Comparison of ENCODE assay signal across 1 cellular context in the genomic region with DNA sequence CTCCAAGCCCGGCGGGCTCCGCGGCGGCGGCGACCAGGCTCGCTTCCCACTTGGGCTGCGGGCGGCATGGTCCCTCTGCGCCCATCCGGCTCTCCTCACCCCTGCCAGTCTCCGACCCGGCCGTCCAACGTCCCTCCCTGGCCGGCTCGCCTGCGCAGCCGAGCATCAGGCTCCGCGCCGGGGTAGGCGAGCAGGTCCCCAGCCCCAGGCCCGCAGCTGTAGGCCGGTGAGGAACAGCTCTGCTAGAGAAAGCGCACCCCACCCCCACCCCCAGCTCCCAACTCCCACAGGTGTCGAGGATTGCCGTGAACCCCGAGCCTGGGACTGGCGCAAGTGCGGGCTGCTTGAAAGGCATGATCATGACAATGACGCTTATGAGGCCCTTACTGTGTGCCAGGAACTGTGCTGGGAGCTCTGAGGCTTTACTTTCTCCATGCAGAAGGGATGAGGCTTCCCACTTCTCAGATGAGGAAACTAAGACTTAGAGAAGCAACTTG.
TF ChIP-seq lines count a peak whose summit lies in the region.

No MANE protein-coding gene starts in this region.

TF ChIP-seq in WTC11, 78 proteins besides CTCF, POLR2A, EP300 and RAD21:
- TF ChIP-seq, protein P1, sequence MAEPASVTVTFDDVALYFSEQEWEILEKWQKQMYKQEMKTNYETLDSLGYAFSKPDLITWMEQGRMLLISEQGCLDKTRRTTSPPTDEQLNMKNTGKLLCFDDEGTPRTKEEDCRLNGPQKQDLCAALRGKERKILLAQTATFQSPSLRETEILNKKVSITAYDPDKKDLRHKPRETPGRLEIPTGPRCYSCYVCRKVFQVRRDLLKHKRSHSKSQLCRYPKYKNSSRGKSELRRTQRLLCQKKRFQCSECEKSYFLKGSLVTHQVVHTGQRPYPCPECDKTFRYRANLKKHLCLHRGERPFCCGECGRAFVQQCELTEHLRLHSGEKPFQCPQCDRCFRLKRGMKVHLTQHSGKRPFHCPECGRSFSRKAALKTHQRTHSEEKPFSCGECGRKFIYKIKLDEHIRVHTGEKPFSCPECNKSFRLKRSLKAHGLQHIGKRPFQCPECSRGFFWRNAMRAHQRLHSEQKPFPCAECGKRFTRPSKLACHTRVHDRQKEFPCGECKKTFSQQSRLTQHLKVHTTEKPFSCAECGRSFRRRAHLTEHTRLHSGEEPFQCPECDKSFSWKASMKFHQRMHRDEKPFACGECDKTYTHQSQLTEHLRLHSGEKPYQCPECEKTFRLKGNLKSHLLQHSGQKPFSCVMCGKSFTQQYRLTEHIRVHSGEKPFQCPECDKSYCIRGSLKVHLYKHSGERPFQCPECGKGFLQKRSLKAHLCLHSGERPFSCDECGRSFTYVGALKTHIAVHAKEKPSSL (CRISPR knock-in tag; conservative IDR thresholded peaks at IDR 0.05), result no peak
- no peak for TF ChIP-seq ETV6 (CRISPR knock-in tag; IDR thresholded peaks at IDR 0.05)
TF ChIP-seq in WTC11: peak in this region for 0.
